In genomic region chr7:88401009-88401623, GRCh38 we compare ENCODE assay signal across 8 cellular contexts.
DNase-seq lines count a peak whose midpoint lies in the region; ATAC-seq and TF ChIP-seq lines count a peak whose summit lies in the region.

No MANE protein-coding gene starts in this region.

- intact Hi-C loops in natural killer cell (cut with micrococcal nuclease), result no loop called here

- no peaks in the 10 kb centered on the region for H3K36me3 Mint-ChIP-seq in natural killer cell
- H3K36me3 Mint-ChIP-seq in natural killer cell treated with Interleukin-12 subunit alpha and Interleukin-12 subunit beta and Interleukin-15 and Interleukin-18, amount 100 ng/mL, for 72 hours, result no peaks in the 10 kb centered on the region
- no peaks in the 10 kb centered on the region for H3K36me3 Mint-ChIP-seq in activated T-cell treated with anti-CD3 and anti-CD28 coated beads, Interleukin-2, amount 50 U/mL, for 24 hours (ENCODE audit: low read depth)

- peaks cover 0 to 4% of the 10 kb centered on the region in 2 donors for H3K9me3 Mint-ChIP-seq in natural killer cell
- peaks cover 3% of the 10 kb centered on the region for H3K9me3 Mint-ChIP-seq in natural killer cell treated with Interleukin-12 subunit alpha and Interleukin-12 subunit beta and Interleukin-15 and Interleukin-18, amount 100 ng/mL, for 72 hours
- no peaks in the 10 kb centered on the region for H3K9me3 Mint-ChIP-seq in activated T-cell treated with anti-CD3 and anti-CD28 coated beads, Interleukin-2, amount 50 U/mL, for 24 hours

- TF ChIP-seq CTCF in natural killer cell (IDR thresholded peaks at IDR 0.05) (peak; percentile 12), epithelial cell of esophagus (IDR thresholded peaks at IDR 0.05; ENCODE audit: insufficient read depth, low read depth, low read length, missing control alignments) (peak; percentile 59)

- H3K27me3 Mint-ChIP-seq in natural killer cell (ENCODE audit: low read depth in 2 of 2), result no peaks in the 10 kb centered on the region
- H3K27me3 Mint-ChIP-seq in natural killer cell treated with Interleukin-12 subunit alpha and Interleukin-12 subunit beta and Interleukin-15 and Interleukin-18, amount 100 ng/mL, for 72 hours, result peaks cover 0 to 3% of the 10 kb centered on the region in 2 donors
- H3K27me3 Mint-ChIP-seq in activated T-cell treated with anti-CD3 and anti-CD28 coated beads, Interleukin-2, amount 50 U/mL, for 24 hours, result no peaks in the 10 kb centered on the region

- no peak overlapping the region for H3K27ac Mint-ChIP-seq in natural killer cell
- H3K27ac Mint-ChIP-seq in natural killer cell treated with Interleukin-12 subunit alpha and Interleukin-12 subunit beta and Interleukin-15 and Interleukin-18, amount 100 ng/mL, for 72 hours, result no peak overlapping the region
- H3K27ac Mint-ChIP-seq in activated T-cell treated with anti-CD3 and anti-CD28 coated beads, Interleukin-2, amount 50 U/mL, for 24 hours, result no peak overlapping the region

- ATAC-seq in natural killer cell (no peak), HG02678 (IDR thresholded peaks at IDR 0.05; ENCODE audit: unreplicated experiment) (peak; percentile 36)
- no peak for ATAC-seq in natural killer cell treated with Interleukin-12 subunit alpha and Interleukin-12 subunit beta and Interleukin-15 and Interleukin-18, amount 100 ng/mL, for 72 hours

- no peak overlapping the region for H3K4me3 Mint-ChIP-seq in natural killer cell
- H3K4me3 Mint-ChIP-seq in natural killer cell treated with Interleukin-12 subunit alpha and Interleukin-12 subunit beta and Interleukin-15 and Interleukin-18, amount 100 ng/mL, for 72 hours, result no peak overlapping the region
- no peak overlapping the region for H3K4me3 Mint-ChIP-seq in activated T-cell treated with anti-CD3 and anti-CD28 coated beads, Interleukin-2, amount 50 U/mL, for 24 hours

- no peaks in the 10 kb centered on the region for H3K4me1 Mint-ChIP-seq in natural killer cell
- H3K4me1 Mint-ChIP-seq in natural killer cell treated with Interleukin-12 subunit alpha and Interleukin-12 subunit beta and Interleukin-15 and Interleukin-18, amount 100 ng/mL, for 72 hours (ENCODE audit: low read depth in 2 of 2), result peaks cover 0 to 10% of the 10 kb centered on the region in 2 donors
- peaks cover 7% of the 10 kb centered on the region for H3K4me1 Mint-ChIP-seq in activated T-cell treated with anti-CD3 and anti-CD28 coated beads, Interleukin-2, amount 50 U/mL, for 24 hours (ENCODE audit: low read depth)

- no peak overlapping the region for H3K4me3 ChIP-seq in epithelial cell of esophagus (ENCODE audit: low read length)

- DNase-seq in natural killer cell (no peak), NCI-H69 (lab: John Stamatoyannopoulos, UW) (peak; percentile 60), epithelial cell of esophagus (ENCODE audit: low read depth) (peak; percentile 41), NCI-H146 (lab: John Stamatoyannopoulos, UW) (no peak), GF-D8 (lab: John Stamatoyannopoulos, UW) (no peak)
- DNase-seq in natural killer cell treated with Interleukin-12 subunit alpha and Interleukin-12 subunit beta and Interleukin-15 and Interleukin-18, amount 100 ng/mL, for 72 hours (ENCODE audit: low spot score), result no peak
- no peak for DNase-seq in activated T-cell treated with anti-CD3 and anti-CD28 coated beads, Interleukin-2, amount 50 U/mL, for 24 hours

Comparison
In these comparisons a context has a peak if more than half of its experiments do, and no peak if none do; other contexts are left out.
1. DNase-seq: peak in NCI-H69 (single experiment) and epithelial cell of esophagus (single experiment); none in natural killer cell (single experiment), natural killer cell treated with Interleukin-12 subunit alpha and Interleukin-12 subunit beta and Interleukin-15 and Interleukin-18, amount 100 ng/mL, for 72 hours (single experiment), NCI-H146 (single experiment), activated T-cell treated with anti-CD3 and anti-CD28 coated beads, Interleukin-2, amount 50 U/mL, for 24 hours (single experiment) and GF-D8 (single experiment).